ENCODE assay signal across 8 cellular contexts in the genomic region with DNA sequence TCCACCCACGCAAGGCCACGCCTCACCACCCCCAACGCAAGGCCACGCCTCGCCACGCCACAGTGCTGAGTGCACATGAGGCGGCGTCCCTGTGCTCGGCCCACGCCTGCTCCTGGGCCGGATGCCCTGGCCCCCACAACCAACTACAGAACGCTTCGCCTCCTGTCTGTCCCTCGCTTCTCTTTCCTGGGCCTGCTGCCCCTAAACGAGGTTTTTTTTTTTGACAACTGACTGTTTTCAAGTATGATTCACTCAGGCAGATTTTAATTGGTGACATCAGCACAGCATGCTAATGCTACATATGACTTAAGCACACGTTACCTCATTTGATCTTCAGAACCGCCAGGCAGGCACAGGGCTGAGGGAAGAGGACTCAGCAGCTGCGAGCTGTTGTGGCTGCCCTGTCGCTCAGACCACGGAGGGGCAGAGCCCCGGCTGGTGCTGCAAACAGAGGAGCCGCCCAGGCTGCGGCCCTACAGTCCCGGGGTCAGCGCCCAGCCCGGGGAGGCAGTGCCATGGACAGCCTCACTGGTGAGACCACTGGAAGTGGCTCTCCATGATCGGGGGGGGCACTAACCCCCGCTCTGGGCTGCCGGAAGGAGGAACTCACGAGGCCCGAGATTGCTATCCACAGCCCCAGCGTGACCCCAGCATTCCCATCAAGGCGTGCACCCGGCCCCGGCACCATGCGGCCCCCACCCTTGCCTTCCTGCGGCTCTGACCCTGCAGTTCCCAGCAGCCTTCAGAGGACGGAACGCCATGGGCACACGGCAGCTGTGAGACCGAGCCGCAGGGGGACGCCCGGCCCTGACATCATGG.
DNase-seq lines count a peak whose midpoint lies in the region; ATAC-seq and TF ChIP-seq lines count a peak whose summit lies in the region.

No MANE protein-coding gene starts in this region.

- TF ChIP-seq CTCF in retinal pigment epithelial cell (conservative IDR thresholded peaks at IDR 0.05; ENCODE audit: low read depth, low read length) (no peak), progenitor cell of endocrine pancreas (IDR thresholded peaks at IDR 0.05; ENCODE audit: unreplicated experiment) (no peak)

- H3K4me3 Mint-ChIP-seq in progenitor cell of endocrine pancreas (ENCODE audit: low read depth) = no peak overlapping the region

- H3K27me3 Mint-ChIP-seq in progenitor cell of endocrine pancreas = no peaks in the 10 kb centered on the region

- peaks cover 8% of the 10 kb centered on the region for H3K36me3 Mint-ChIP-seq in progenitor cell of endocrine pancreas (ENCODE audit: insufficient read depth)

- H3K4me1 Mint-ChIP-seq in progenitor cell of endocrine pancreas (ENCODE audit: low read depth) = peaks cover 23% of the 10 kb centered on the region

- H3K4me3 ChIP-seq in retinal pigment epithelial cell (ENCODE audit: low read length) = no peak overlapping the region

- H3K27ac Mint-ChIP-seq in progenitor cell of endocrine pancreas = no peak overlapping the region

- peak; percentile 20 to 23 for DNase-seq in activated CD4-positive, alpha-beta T cell treated with anti-CD3 and anti-CD28 coated beads, Interleukin-2, amount 50 U/mL, for 48 hours
- peak; percentile 89 for DNase-seq in fibroblast of the conjunctiva (ENCODE audit: low read depth)
- DNase-seq in retinal pigment epithelial cell (ENCODE audit: low read depth) = peak; percentile 67
- DNase-seq in progenitor cell of endocrine pancreas (ENCODE audit: low spot score, unreplicated experiment) = no peak
- DNase-seq in SHP77 treated with DMSO at 0.1 percent for 48 hours (lab: John Stamatoyannopoulos, UW) = no peak
- no peak for DNase-seq in NCI-H128 (lab: John Stamatoyannopoulos, UW; ENCODE audit: unreplicated experiment)

- ATAC-seq in GM18511 (IDR thresholded peaks at IDR 0.05; ENCODE audit: unreplicated experiment) (peak; percentile 90), HG03439 (IDR thresholded peaks at IDR 0.05; ENCODE audit: unreplicated experiment) (peak; percentile 52)

- H3K9me3 Mint-ChIP-seq in progenitor cell of endocrine pancreas (ENCODE audit: low read depth) = peaks cover 9% of the 10 kb centered on the region

Comparison
In these comparisons a context has a peak if more than half of its experiments do, and no peak if none do; other contexts are left out.
1. DNase-seq: peak in activated CD4-positive, alpha-beta T cell treated with anti-CD3 and anti-CD28 coated beads, Interleukin-2, amount 50 U/mL, for 48 hours (2 of 2), fibroblast of the conjunctiva (single experiment) and retinal pigment epithelial cell (single experiment); none in progenitor cell of endocrine pancreas (single experiment), SHP77 treated with DMSO at 0.1 percent for 48 hours (single experiment) and NCI-H128 (single experiment).